ENCODE assay signal across 29 cellular contexts in genomic region chr18:64091526-64091925, GRCh38. TPM values are rescaled to one million over a fixed set of nuclear protein-coding genes. Genes with fewer than 3 reads are reported as not detected.
DNase-seq lines count a peak whose midpoint lies in the region; ATAC-seq and TF ChIP-seq lines count a peak whose summit lies in the region.
"Had no signal": no experiment of that assay in that cellular context is flagged by ENCODE, and none has a peak within 500 bp of the region (broad histone marks: within the 10 kb centered on the region; RNA-seq: fewer than 3 reads in every experiment).

No MANE protein-coding gene starts in this region.

- H3K36me3 ChIP-seq in WERI-Rb-1 = no peaks in the 10 kb centered on the region
- H3K36me3 ChIP-seq in thyroid gland = no peaks in the 10 kb centered on the region
- H3K36me3 ChIP-seq: tibial artery had no signal

- ATAC-seq in GM18870 (IDR thresholded peaks at IDR 0.05; ENCODE audit: unreplicated experiment) = peak; percentile 56
- peak; percentile 48 for ATAC-seq in GM21390 (IDR thresholded peaks at IDR 0.05; ENCODE audit: unreplicated experiment)
- peak; percentile 44 for ATAC-seq in HG03060 (IDR thresholded peaks at IDR 0.05; ENCODE audit: low read depth, unreplicated experiment)
- peak; percentile 55 for ATAC-seq in HG03460 (IDR thresholded peaks at IDR 0.05; ENCODE audit: unreplicated experiment)
- ATAC-seq: activated CD4-positive, alpha-beta T cell treated with anti-CD3 and anti-CD28 coated beads for 36 hours; activated naive CD8-positive, alpha-beta T cell treated with anti-CD3 and anti-CD28 coated beads, Interleukin-2, amount 50 U/mL, for 24 hours; sciatic nerve had no signal

- no peak for TF ChIP-seq CTCF in WERI-Rb-1 (IDR thresholded peaks at IDR 0.05; ENCODE audit: low read depth, low read length)
- no peak for TF ChIP-seq CTCF in thyroid gland (IDR thresholded peaks at IDR 0.05)

- no peaks in the 10 kb centered on the region for H3K27me3 ChIP-seq in WERI-Rb-1 (ENCODE audit: insufficient read depth, low read depth, severe bottlenecking)
- H3K27me3 ChIP-seq in thyroid gland = no peaks in the 10 kb centered on the region
- H3K27me3 ChIP-seq: tibial artery had no signal

- no peak for DNase-seq in retina
- no peak for DNase-seq in WERI-Rb-1
- DNase-seq in germinal center (ENCODE audit: low spot score) = no peak
- no peak for DNase-seq in thyroid gland
- DNase-seq: activated CD4-positive, alpha-beta T cell treated with anti-CD3 and anti-CD28 coated beads for 36 hours; activated CD8-positive, alpha-beta memory T cell treated with anti-CD3 and anti-CD28 coated beads for 24 hours; activated gamma-delta T cell; activated naive CD8-positive, alpha-beta T cell treated with anti-CD3 and anti-CD28 coated beads, Interleukin-2, amount 50 U/mL, for 24 hours; activated T-cell treated with anti-CD3 and anti-CD28 coated beads, Interleukin-2, amount 50 U/mL, for 1 hour; C1 segment of cervical spinal cord; Calu3; IMR-90; NCI-H1105; NCI-H1930; NCI-H2227 treated with DMSO at 0.1 percent for 48 hours; NCI-H69; posterior cingulate gyrus; tibial artery had no signal

- H3K4me1 ChIP-seq in thyroid gland = no peaks in the 10 kb centered on the region
- H3K4me1 ChIP-seq: tibial artery had no signal

- intact Hi-C loops in thyroid gland (cut with DNase I) = no loop called here

- H3K4me3 ChIP-seq in WERI-Rb-1 (ENCODE audit: low read depth, low read length) = no peak overlapping the region
- H3K4me3 ChIP-seq in thyroid gland (replicated peaks in 1 of 3) = no peak overlapping the region
- H3K4me3 ChIP-seq: lung, SK-N-MC, tibial artery had no signal

- H3K27ac ChIP-seq in WERI-Rb-1 = no peak overlapping the region
- H3K27ac ChIP-seq in thyroid gland = no peak overlapping the region
- H3K27ac ChIP-seq: SK-N-MC, tibial artery had no signal

- TF ChIP-seq POLR2A in thyroid gland (IDR thresholded peaks at IDR 0.05) = no peak

- H3K9me3 ChIP-seq in WERI-Rb-1 (ENCODE audit: severe bottlenecking) = no peaks in the 10 kb centered on the region
- H3K9me3 ChIP-seq in thyroid gland = no peaks in the 10 kb centered on the region
- H3K9me3 ChIP-seq: tibial artery had no signal

RNA-seq across cellular contexts. Expression of gene LINC00305, which starts 57.4 kb away (rescaled TPM):
- not detected for total RNA-seq in thyroid gland
- total RNA-seq: activated CD4-positive, alpha-beta T cell treated with anti-CD3 and anti-CD28 coated beads for 36 hours; Calu3; Daoy; H1; IMR-90; kidney epithelial cell; lung; neural crest cell; sciatic nerve had no signal
